In genomic region chr7:96075510-96076349, GRCh38 we compare ENCODE assay signal across 1 cellular context.
TF ChIP-seq lines count a peak whose summit lies in the region.

No MANE protein-coding gene starts in this region.

TF ChIP-seq in HepG2, 621 proteins besides CTCF, POLR2A, EP300 and RAD21 (continued from another document):
- TF ChIP-seq ZNF687 (CRISPR knock-in tag; IDR thresholded peaks at IDR 0.05) (peak; percentile 22; the same call in 1 of the 2 replicates), FOSL2 (CRISPR knock-in tag; IDR thresholded peaks at IDR 0.05) (0 out of 2 replicates have a peak, but pooled peaks have one; percentile 10), KDM2A (CRISPR knock-in tag; IDR thresholded peaks at IDR 0.05; ENCODE audit: borderline replicate concordance, low read depth) (peak; percentile 57; the same call in 1 of the 2 replicates), ZNF605 (CRISPR knock-in tag; IDR thresholded peaks at IDR 0.05) (0 out of 2 replicates have a peak, but pooled peaks have one; percentile 46), GABPB1 (CRISPR knock-in tag; IDR thresholded peaks at IDR 0.05) (no peak), TEAD3 (CRISPR knock-in tag; optimal IDR thresholded peaks at IDR 0.05; ENCODE audit: borderline replicate concordance) (peak; percentile 21), YY1 (IDR thresholded peaks at IDR 0.05; ENCODE audit: insufficient read depth, insufficient replicate concordance, low read depth, low read length) (peak; percentile 13), MYPOP (CRISPR knock-in tag; IDR thresholded peaks at IDR 0.05) (no peak), STAG1 (CRISPR knock-in tag; IDR thresholded peaks at IDR 0.05) (peak; percentile 96), ZNF335 (CRISPR knock-in tag; IDR thresholded peaks at IDR 0.05) (no peak), ZBTB7B (CRISPR knock-in tag; IDR thresholded peaks at IDR 0.05) (0 out of 2 replicates have a peak, but pooled peaks have one; percentile 40), ELF3 (CRISPR knock-in tag; IDR thresholded peaks at IDR 0.05) (0 out of 2 replicates have a peak, but pooled peaks have one; percentile 15), IRF2 (CRISPR knock-in tag; IDR thresholded peaks at IDR 0.05) (0 out of 2 replicates have a peak, but pooled peaks have one; percentile 28), KAT8 (CRISPR knock-in tag; IDR thresholded peaks at IDR 0.05) (no peak), ZNF768 (CRISPR knock-in tag; IDR thresholded peaks at IDR 0.05) (0 out of 2 replicates have a peak, but pooled peaks have one; percentile 18), FOXA3 (CRISPR knock-in tag; IDR thresholded peaks at IDR 0.05) (0 out of 2 replicates have a peak, but pooled peaks have one; percentile 7), MEF2D (CRISPR knock-in tag; IDR thresholded peaks at IDR 0.05) (no peak), ZNF124 (CRISPR knock-in tag; IDR thresholded peaks at IDR 0.05) (no peak)
- TF ChIP-seq, protein P1, sequence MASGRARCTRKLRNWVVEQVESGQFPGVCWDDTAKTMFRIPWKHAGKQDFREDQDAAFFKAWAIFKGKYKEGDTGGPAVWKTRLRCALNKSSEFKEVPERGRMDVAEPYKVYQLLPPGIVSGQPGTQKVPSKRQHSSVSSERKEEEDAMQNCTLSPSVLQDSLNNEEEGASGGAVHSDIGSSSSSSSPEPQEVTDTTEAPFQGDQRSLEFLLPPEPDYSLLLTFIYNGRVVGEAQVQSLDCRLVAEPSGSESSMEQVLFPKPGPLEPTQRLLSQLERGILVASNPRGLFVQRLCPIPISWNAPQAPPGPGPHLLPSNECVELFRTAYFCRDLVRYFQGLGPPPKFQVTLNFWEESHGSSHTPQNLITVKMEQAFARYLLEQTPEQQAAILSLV (CRISPR knock-in tag; IDR thresholded peaks at IDR 0.05; ENCODE audit: borderline replicate concordance), result 0 out of 2 replicates have a peak, but pooled peaks have one; percentile 33
- TF ChIP-seq, protein P2, sequence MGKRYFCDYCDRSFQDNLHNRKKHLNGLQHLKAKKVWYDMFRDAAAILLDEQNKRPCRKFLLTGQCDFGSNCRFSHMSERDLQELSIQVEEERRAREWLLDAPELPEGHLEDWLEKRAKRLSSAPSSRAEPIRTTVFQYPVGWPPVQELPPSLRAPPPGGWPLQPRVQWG (CRISPR knock-in tag; IDR thresholded peaks at IDR 0.05; ENCODE audit: borderline replicate concordance, low read depth), result no peak
TF ChIP-seq in HepG2: peak in this region for 17.
